In genomic region chr14:77314043-77314442, GRCh38 we compare ENCODE assay signal across 10 cellular contexts. TPM values are rescaled to one million over a fixed set of nuclear protein-coding genes. Genes with fewer than 3 reads are reported as not detected.
DNase-seq lines count a peak whose midpoint lies in the region; ATAC-seq, FAIRE-seq and TF ChIP-seq lines count a peak whose summit lies in the region.
"Had no signal": no experiment of that assay in that cellular context is flagged by ENCODE, and none has a peak within 500 bp of the region (broad histone marks: within the 10 kb centered on the region; RNA-seq: fewer than 3 reads in every experiment).

No MANE protein-coding gene starts in this region.

- H3K79me2 ChIP-seq in astrocyte (ENCODE audit: insufficient read depth, low read length) = peaks cover 51% of the 10 kb centered on the region

- H4K20me1 ChIP-seq in astrocyte (ENCODE audit: insufficient read depth, low read length) = peaks cover 30% of the 10 kb centered on the region

- no peak overlapping the region for H3K4me3 ChIP-seq in astrocyte (ENCODE audit: insufficient read depth, low read depth, low read length)
- H3K4me3 ChIP-seq in iPS-18a (ENCODE audit: low read length) = no peak overlapping the region
- no peak overlapping the region for H3K4me3 ChIP-seq in skeletal muscle satellite cell (ENCODE audit: low read length)
- H3K4me3 ChIP-seq: lung had no signal

- no peaks in the 10 kb centered on the region for H3K27me3 ChIP-seq in astrocyte (ENCODE audit: insufficient read depth, low read length)
- no peaks in the 10 kb centered on the region for H3K27me3 ChIP-seq in iPS-18a (ENCODE audit: control insufficient read depth, insufficient read depth, low read length)
- H3K27me3 ChIP-seq in skeletal muscle satellite cell (ENCODE audit: control insufficient read depth, insufficient read depth, low read length) = no peaks in the 10 kb centered on the region

- TF ChIP-seq CTCF in astrocyte (IDR thresholded peaks at IDR 0.05; ENCODE audit: insufficient read depth, low read depth, low read length) = no peak

- CTCF ChIA-PET in activated CD8-positive, alpha-beta T cell treated with anti-CD3 and anti-CD28 coated beads, Interleukin-2, amount 10 ng/mL, durations not matched to agents 7 days and 5 days (lab: Charles Lee) = interaction anchor here (1.4 to 6.1 kb wide), 3 partner anchors 13 to 162 kb away, joined by 3 to 214 read pairs (median 108); no protein-coding TSS in a partner anchor

- peak overlapping the region; percentile 53 for H3K27ac Mint-ChIP-seq in astrocyte (ENCODE audit: unreplicated experiment)
- no peak overlapping the region for H3K27ac Mint-ChIP-seq in activated CD8-positive, alpha-beta T cell treated with anti-CD3 and anti-CD28 coated beads, Interleukin-2, amount 10 ng/mL, durations not matched to agents 7 days and 5 days
- H3K27ac Mint-ChIP-seq: activated naive CD8-positive, alpha-beta T cell treated with anti-CD3 and anti-CD28 coated beads, Interleukin-2, amount 10 ng/mL, durations not matched to agents 7 days and 5 days had no signal

- DNase-seq in H54 (ENCODE audit: insufficient read length, low spot score) (no peak), astrocyte (ENCODE audit: low read depth) (peak; percentile 43), NCI-H2171 treated with DMSO at 0.1 percent for 48 hours (lab: John Stamatoyannopoulos, UW) (no peak), NCI-H146 (lab: John Stamatoyannopoulos, UW) (no peak)
- no peak for DNase-seq in activated CD8-positive, alpha-beta T cell treated with anti-CD3 and anti-CD28 coated beads, Interleukin-2, amount 10 ng/mL, durations not matched to agents 7 days and 5 days
- DNase-seq: activated naive CD8-positive, alpha-beta T cell treated with anti-CD3 and anti-CD28 coated beads, Interleukin-2, amount 10 ng/mL, durations not matched to agents 7 days and 5 days had no signal

- H3K36me3 ChIP-seq in astrocyte (ENCODE audit: insufficient read depth, low read length) (no peaks in the 10 kb centered on the region), iPS-18a (ENCODE audit: control insufficient read depth, low read depth, low read length) (no peaks in the 10 kb centered on the region), skeletal muscle satellite cell (ENCODE audit: insufficient read depth, low read length) (no peaks in the 10 kb centered on the region)

- H3K4me2 ChIP-seq in astrocyte (ENCODE audit: low read length) = peak overlapping the region; percentile 3
- peak overlapping the region; percentile 1 for H3K4me2 ChIP-seq in skeletal muscle satellite cell (ENCODE audit: low read length)

- no peak overlapping the region for H3K27ac ChIP-seq in astrocyte (ENCODE audit: low read depth, low read length)
- H3K27ac ChIP-seq in iPS-18a (ENCODE audit: low read length) = peak overlapping the region; percentile 16

- TF ChIP-seq POLR2A in H54 (IDR thresholded peaks at IDR 0.05; ENCODE audit: low read depth, low read length) = no peak

- H3K9ac ChIP-seq in astrocyte (ENCODE audit: low read length) (peak overlapping the region; percentile 24), iPS-18a (ENCODE audit: low read length) (peak overlapping the region; percentile 13), skeletal muscle satellite cell (ENCODE audit: low read depth, low read length) (peak overlapping the region; percentile 34)

- no peak for ATAC-seq in HG03196 (IDR thresholded peaks at IDR 0.05; ENCODE audit: unreplicated experiment)
- ATAC-seq in activated CD8-positive, alpha-beta T cell treated with anti-CD3 and anti-CD28 coated beads, Interleukin-2, amount 10 ng/mL, durations not matched to agents 7 days and 5 days = no peak

- no peak overlapping the region for H2AFZ ChIP-seq in astrocyte (ENCODE audit: low read depth, low read length)

- peak; percentile 68 for FAIRE-seq in H54 (lab: Jason Lieb, UNC)
- FAIRE-seq in astrocyte (lab: Jason Lieb, UNC) = peak; percentile 39

- H3K9me3 ChIP-seq in astrocyte (ENCODE audit: insufficient read depth, low read depth, low read length) (no peaks in the 10 kb centered on the region), iPS-18a (ENCODE audit: control insufficient read depth, low read depth, low read length) (no peaks in the 10 kb centered on the region), skeletal muscle satellite cell (replicated peaks; ENCODE audit: low read length) (no peaks in the 10 kb centered on the region)

- H3K9me3 Mint-ChIP-seq in astrocyte (ENCODE audit: unreplicated experiment) = no peaks in the 10 kb centered on the region
- H3K9me3 Mint-ChIP-seq in activated CD8-positive, alpha-beta T cell treated with anti-CD3 and anti-CD28 coated beads, Interleukin-2, amount 10 ng/mL, durations not matched to agents 7 days and 5 days (ENCODE audit: insufficient read depth) = no peaks in the 10 kb centered on the region
- H3K9me3 Mint-ChIP-seq: activated naive CD8-positive, alpha-beta T cell treated with anti-CD3 and anti-CD28 coated beads, Interleukin-2, amount 10 ng/mL, durations not matched to agents 7 days and 5 days had no signal

- peaks cover 32% of the 10 kb centered on the region for H3K4me1 Mint-ChIP-seq in astrocyte (ENCODE audit: low read depth, unreplicated experiment)
- H3K4me1 Mint-ChIP-seq in activated CD8-positive, alpha-beta T cell treated with anti-CD3 and anti-CD28 coated beads, Interleukin-2, amount 10 ng/mL, durations not matched to agents 7 days and 5 days (ENCODE audit: low read depth) = peaks cover 4% of the 10 kb centered on the region

- peaks cover 9% of the 10 kb centered on the region for H3K4me1 ChIP-seq in astrocyte (ENCODE audit: insufficient read depth, low read length)
- H3K4me1 ChIP-seq in iPS-18a (ENCODE audit: control insufficient read depth, low read depth, low read length) = peaks cover 20% of the 10 kb centered on the region
- peaks cover 36% of the 10 kb centered on the region for H3K4me1 ChIP-seq in skeletal muscle satellite cell (ENCODE audit: control insufficient read depth, insufficient read depth, low read length)

- POLR2A ChIA-PET in activated CD8-positive, alpha-beta T cell treated with anti-CD3 and anti-CD28 coated beads, Interleukin-2, amount 10 ng/mL, durations not matched to agents 7 days and 5 days (lab: Charles Lee) = no interaction called here

- peaks cover 3% of the 10 kb centered on the region for H3K36me3 Mint-ChIP-seq in astrocyte (ENCODE audit: low read depth, unreplicated experiment)
- H3K36me3 Mint-ChIP-seq in activated CD8-positive, alpha-beta T cell treated with anti-CD3 and anti-CD28 coated beads, Interleukin-2, amount 10 ng/mL, durations not matched to agents 7 days and 5 days (ENCODE audit: low read depth) = no peaks in the 10 kb centered on the region

- no peak overlapping the region for H3K4me3 Mint-ChIP-seq in astrocyte (ENCODE audit: unreplicated experiment)
- no peak overlapping the region for H3K4me3 Mint-ChIP-seq in activated CD8-positive, alpha-beta T cell treated with anti-CD3 and anti-CD28 coated beads, Interleukin-2, amount 10 ng/mL, durations not matched to agents 7 days and 5 days
- H3K4me3 Mint-ChIP-seq: activated naive CD8-positive, alpha-beta T cell treated with anti-CD3 and anti-CD28 coated beads, Interleukin-2, amount 10 ng/mL, durations not matched to agents 7 days and 5 days had no signal

- H3K27me3 Mint-ChIP-seq in astrocyte (ENCODE audit: low read depth, unreplicated experiment) = no peaks in the 10 kb centered on the region
- H3K27me3 Mint-ChIP-seq in activated CD8-positive, alpha-beta T cell treated with anti-CD3 and anti-CD28 coated beads, Interleukin-2, amount 10 ng/mL, durations not matched to agents 7 days and 5 days (ENCODE audit: low read depth) = no peaks in the 10 kb centered on the region
- H3K27me3 Mint-ChIP-seq: activated naive CD8-positive, alpha-beta T cell treated with anti-CD3 and anti-CD28 coated beads, Interleukin-2, amount 10 ng/mL, durations not matched to agents 7 days and 5 days had no signal

RNA-seq across cellular contexts. Expression of gene POMT2, which starts 6.6 kb away (rescaled TPM):
- total RNA-seq in astrocyte = 50.2 and 53.4 TPM in 2 replicates
- total RNA-seq in skeletal muscle satellite cell (2012; rRNA removed) = 10.0 and 15.7 TPM in 2 replicates
- total RNA-seq in activated CD8-positive, alpha-beta T cell treated with anti-CD3 and anti-CD28 coated beads, Interleukin-2, amount 10 ng/mL, durations not matched to agents 7 days and 5 days = 10 to 100 TPM; 15.0 to 15.5 TPM

RNA-seq across cellular contexts. Expression of gene GSTZ1, which starts 6.8 kb away (rescaled TPM):
- 17.6 and 18.0 TPM in 2 replicates for total RNA-seq in astrocyte
- 31.2 and 44.8 TPM in 2 replicates for total RNA-seq in skeletal muscle satellite cell (2012; rRNA removed)
- 10 to 100 TPM; 11.7 to 15.1 TPM for total RNA-seq in activated CD8-positive, alpha-beta T cell treated with anti-CD3 and anti-CD28 coated beads, Interleukin-2, amount 10 ng/mL, durations not matched to agents 7 days and 5 days

RNA-seq across cellular contexts. Expression of gene NGB, which starts 43.0 kb away (rescaled TPM):
- not detected in 2 replicates for total RNA-seq in astrocyte
- not detected in 2 replicates for total RNA-seq in skeletal muscle satellite cell (2012; rRNA removed)
- not detected for total RNA-seq in activated CD8-positive, alpha-beta T cell treated with anti-CD3 and anti-CD28 coated beads, Interleukin-2, amount 10 ng/mL, durations not matched to agents 7 days and 5 days
- total RNA-seq: activated naive CD8-positive, alpha-beta T cell treated with anti-CD3 and anti-CD28 coated beads, Interleukin-2, amount 10 ng/mL, durations not matched to agents 7 days and 5 days; lung had no signal
